Comparison of ENCODE assay signal across 19 cellular contexts in genomic region chr3:115062009-115062408, GRCh38.
DNase-seq lines count a peak whose midpoint lies in the region; ATAC-seq and TF ChIP-seq lines count a peak whose summit lies in the region.
"Had no signal": no experiment of that assay in that cellular context is flagged by ENCODE, and none has a peak within 500 bp of the region (broad histone marks: within the 10 kb centered on the region; RNA-seq: fewer than 3 reads in every experiment).

No MANE protein-coding gene starts in this region.

- DNase-seq in C1 segment of cervical spinal cord (lab: John Stamatoyannopoulos, UW) (peak in 13 of 14 donors; percentile 5 to 80 (median 42)), PC-3 (no peak), neural crest cell (ENCODE audit: low read depth, low spot score) (peak; percentile 12), WTC11 (ENCODE audit: low spot score) (no peak), NCI-H524 (lab: John Stamatoyannopoulos, UW) (no peak), natural killer cell (no peak)
- DNase-seq in activated CD8-positive, alpha-beta T cell treated with anti-CD3 and anti-CD28 coated beads, Interleukin-2, amount 10 ng/mL, durations not matched to agents 7 days and 5 days = no peak
- DNase-seq: activated CD4-positive, alpha-beta T cell treated with anti-CD3 and anti-CD28 coated beads, Interleukin-2, amount 50 U/mL, for 4 hours; activated T-cell treated with anti-CD3 and anti-CD28 coated beads, Interleukin-2, amount 50 U/mL, for 48 hours; GF-D8; kidney; NCI-H2081; NCI-H774; RPMI8226; stimulated activated CD4-positive, alpha-beta T cell treated with anti-CD3 and anti-CD28 coated beads, Interleukin-2, amount 100 ng/mL, for 48 hours; stimulated activated CD8-positive, alpha-beta memory T cell treated with anti-CD3 and anti-CD28 coated beads, Interleukin-4, amount 100 ng/mL, for 48 hours; T-helper 9 cell; transverse colon had no signal

- H3K9me3 Mint-ChIP-seq in neural crest cell (peaks cover 10% of the 10 kb centered on the region), WTC11 (peaks cover 4% of the 10 kb centered on the region), natural killer cell (no peaks in the 10 kb centered on the region)
- H3K9me3 Mint-ChIP-seq in activated CD8-positive, alpha-beta T cell treated with anti-CD3 and anti-CD28 coated beads, Interleukin-2, amount 10 ng/mL, durations not matched to agents 7 days and 5 days (ENCODE audit: insufficient read depth) = no peaks in the 10 kb centered on the region

- TF ChIP-seq CTCF in PC-3 (conservative IDR thresholded peaks at IDR 0.05; ENCODE audit: low read depth, low read length) (no peak), neural crest cell (conservative IDR thresholded peaks at IDR 0.05) (no peak), WTC11 (IDR thresholded peaks at IDR 0.05) (no peak), natural killer cell (IDR thresholded peaks at IDR 0.05) (no peak)

- intact Hi-C loops in PC-3 (cut with micrococcal nuclease) = loop anchor here (2.0 kb wide), 1 partner anchor 15 kb away; no protein-coding TSS in a partner anchor
- intact Hi-C loops in natural killer cell (cut with micrococcal nuclease) = no loop called here

- no peaks in the 10 kb centered on the region for H3K27me3 Mint-ChIP-seq in neural crest cell (ENCODE audit: low read depth)
- no peaks in the 10 kb centered on the region for H3K27me3 Mint-ChIP-seq in WTC11 (ENCODE audit: low read depth)
- H3K27me3 Mint-ChIP-seq in activated CD8-positive, alpha-beta T cell treated with anti-CD3 and anti-CD28 coated beads, Interleukin-2, amount 10 ng/mL, durations not matched to agents 7 days and 5 days (ENCODE audit: low read depth) = no peaks in the 10 kb centered on the region
- no peaks in the 10 kb centered on the region for H3K27me3 Mint-ChIP-seq in natural killer cell (ENCODE audit: low read depth in 2 of 2)

- H3K79me2 ChIP-seq in PC-3 (ENCODE audit: low read length) = no peaks in the 10 kb centered on the region

- peaks cover 10% of the 10 kb centered on the region for H3K36me3 Mint-ChIP-seq in neural crest cell (ENCODE audit: low read depth)
- no peaks in the 10 kb centered on the region for H3K36me3 Mint-ChIP-seq in WTC11
- no peaks in the 10 kb centered on the region for H3K36me3 Mint-ChIP-seq in activated CD8-positive, alpha-beta T cell treated with anti-CD3 and anti-CD28 coated beads, Interleukin-2, amount 10 ng/mL, durations not matched to agents 7 days and 5 days (ENCODE audit: low read depth)
- no peaks in the 10 kb centered on the region for H3K36me3 Mint-ChIP-seq in natural killer cell

- ATAC-seq in PC-3 (0 out of 2 replicates have a peak, but pooled peaks have one; percentile 27), WTC11 (no peak), natural killer cell (no peak)
- no peak for ATAC-seq in activated CD8-positive, alpha-beta T cell treated with anti-CD3 and anti-CD28 coated beads, Interleukin-2, amount 10 ng/mL, durations not matched to agents 7 days and 5 days

- peaks cover 36% of the 10 kb centered on the region for H3K4me1 Mint-ChIP-seq in neural crest cell
- H3K4me1 Mint-ChIP-seq in WTC11 = no peaks in the 10 kb centered on the region
- H3K4me1 Mint-ChIP-seq in activated CD8-positive, alpha-beta T cell treated with anti-CD3 and anti-CD28 coated beads, Interleukin-2, amount 10 ng/mL, durations not matched to agents 7 days and 5 days (ENCODE audit: low read depth) = no peaks in the 10 kb centered on the region
- H3K4me1 Mint-ChIP-seq in natural killer cell = peaks cover 6% of the 10 kb centered on the region in 2 donors

- no peaks in the 10 kb centered on the region for H3F3A ChIP-seq in PC-3 (ENCODE audit: low read length, unreplicated experiment)

- H3K4me3 Mint-ChIP-seq in neural crest cell = peak overlapping the region; percentile 74
- no peak overlapping the region for H3K4me3 Mint-ChIP-seq in WTC11
- H3K4me3 Mint-ChIP-seq in activated CD8-positive, alpha-beta T cell treated with anti-CD3 and anti-CD28 coated beads, Interleukin-2, amount 10 ng/mL, durations not matched to agents 7 days and 5 days = no peak overlapping the region
- H3K4me3 Mint-ChIP-seq in natural killer cell = no peak overlapping the region

- POLR2A ChIA-PET in PC-3 (lab: Charles Lee; ENCODE audit: unreplicated experiment) = no interaction called here
- POLR2A ChIA-PET in WTC11 (lab: Charles Lee) = no interaction called here
- POLR2A ChIA-PET in activated CD8-positive, alpha-beta T cell treated with anti-CD3 and anti-CD28 coated beads, Interleukin-2, amount 10 ng/mL, durations not matched to agents 7 days and 5 days (lab: Charles Lee) = interaction anchor here (0.9 kb wide), 1 partner anchor 82 kb away, joined by 3 read pairs; no protein-coding TSS in a partner anchor

- BruUV-seq in PC-3 (replicated peaks; lab: Mats Ljungman, UMichigan) = no TSS peak

- H3K9me3 ChIP-seq in PC-3 (ENCODE audit: low read length) = no peaks in the 10 kb centered on the region
- H3K9me3 ChIP-seq: transverse colon had no signal

- no peaks in the 10 kb centered on the region for H3K36me3 ChIP-seq in PC-3 (ENCODE audit: low read depth, low read length)
- H3K36me3 ChIP-seq: transverse colon had no signal

- H3K27ac Mint-ChIP-seq in neural crest cell (ENCODE audit: unreplicated experiment) (peak overlapping the region; percentile 95), WTC11 (no peak overlapping the region), natural killer cell (no peak overlapping the region)
- no peak overlapping the region for H3K27ac Mint-ChIP-seq in activated CD8-positive, alpha-beta T cell treated with anti-CD3 and anti-CD28 coated beads, Interleukin-2, amount 10 ng/mL, durations not matched to agents 7 days and 5 days

- H2AFZ ChIP-seq in PC-3 (ENCODE audit: low read length) = no peak overlapping the region

- H4K20me1 ChIP-seq in PC-3 (ENCODE audit: low read length) = no peaks in the 10 kb centered on the region

- H3K9me2 ChIP-seq in PC-3 (replicated peaks; ENCODE audit: low read length) = no peaks in the 10 kb centered on the region

- H3K9ac ChIP-seq in PC-3 (ENCODE audit: low read length) = no peak overlapping the region

- CTCF ChIA-PET in PC-3 (lab: Charles Lee) (no interaction called here), WTC11 (lab: Charles Lee) (no interaction called here)
- CTCF ChIA-PET in activated CD8-positive, alpha-beta T cell treated with anti-CD3 and anti-CD28 coated beads, Interleukin-2, amount 10 ng/mL, durations not matched to agents 7 days and 5 days (lab: Charles Lee) = no interaction called here

- H3K4me2 ChIP-seq in PC-3 (ENCODE audit: low read length) = no peak overlapping the region

- peaks cover 13% of the 10 kb centered on the region; the same call in 1 of the 2 replicates for H3K4me1 ChIP-seq in PC-3 (ENCODE audit: insufficient read depth, low read length)

- H3K27me3 ChIP-seq in PC-3 (ENCODE audit: low read length) = no peaks in the 10 kb centered on the region
- H3K27me3 ChIP-seq: transverse colon had no signal

- no peak overlapping the region for H3K4me3 ChIP-seq in PC-3 (ENCODE audit: low read length)
- H3K4me3 ChIP-seq: transverse colon had no signal

- H3K27ac ChIP-seq in PC-3 (ENCODE audit: low read length) (no peak overlapping the region), cingulate gyrus (ENCODE audit: low read depth, low read length) (peak overlapping the region; percentile 90)
- H3K27ac ChIP-seq: transverse colon had no signal

TF ChIP-seq in WTC11, 78 proteins besides CTCF, POLR2A, EP300 and RAD21 (continues in another document):
- TF ChIP-seq ZNF138 (CRISPR knock-in tag; conservative IDR thresholded peaks at IDR 0.05) (no peak), OVOL2 (CRISPR knock-in tag; IDR thresholded peaks at IDR 0.05; ENCODE audit: borderline replicate concordance) (no peak), ESRRA (CRISPR knock-in tag; IDR thresholded peaks at IDR 0.05; ENCODE audit: borderline replicate concordance) (no peak), ZBTB21 (CRISPR knock-in tag; IDR thresholded peaks at IDR 0.05; ENCODE audit: borderline replicate concordance) (no peak), SP1 (CRISPR knock-in tag; conservative IDR thresholded peaks at IDR 0.05) (no peak), RORB (CRISPR knock-in tag; IDR thresholded peaks at IDR 0.05) (no peak), IRF1 (CRISPR knock-in tag; IDR thresholded peaks at IDR 0.05) (no peak), HMGA2 (CRISPR knock-in tag; IDR thresholded peaks at IDR 0.05) (no peak), HMGXB4 (CRISPR knock-in tag; IDR thresholded peaks at IDR 0.05) (no peak), MXD4 (CRISPR knock-in tag; IDR thresholded peaks at IDR 0.05; ENCODE audit: borderline replicate concordance) (no peak), ZNF396 (CRISPR knock-in tag; IDR thresholded peaks at IDR 0.05; ENCODE audit: borderline replicate concordance) (no peak), SOX15 (CRISPR knock-in tag; IDR thresholded peaks at IDR 0.05) (no peak)

Comparison
In these comparisons a context has a peak if more than half of its experiments do, and no peak if none do; other contexts are left out.
1. DNase-seq: peak in C1 segment of cervical spinal cord (13 of 14) and neural crest cell (single experiment); none in PC-3 (single experiment), WTC11 (single experiment), NCI-H524 (0 of 2), activated CD8-positive, alpha-beta T cell treated with anti-CD3 and anti-CD28 coated beads, Interleukin-2, amount 10 ng/mL, durations not matched to agents 7 days and 5 days (single experiment) and natural killer cell (single experiment).